In the genomic region with DNA sequence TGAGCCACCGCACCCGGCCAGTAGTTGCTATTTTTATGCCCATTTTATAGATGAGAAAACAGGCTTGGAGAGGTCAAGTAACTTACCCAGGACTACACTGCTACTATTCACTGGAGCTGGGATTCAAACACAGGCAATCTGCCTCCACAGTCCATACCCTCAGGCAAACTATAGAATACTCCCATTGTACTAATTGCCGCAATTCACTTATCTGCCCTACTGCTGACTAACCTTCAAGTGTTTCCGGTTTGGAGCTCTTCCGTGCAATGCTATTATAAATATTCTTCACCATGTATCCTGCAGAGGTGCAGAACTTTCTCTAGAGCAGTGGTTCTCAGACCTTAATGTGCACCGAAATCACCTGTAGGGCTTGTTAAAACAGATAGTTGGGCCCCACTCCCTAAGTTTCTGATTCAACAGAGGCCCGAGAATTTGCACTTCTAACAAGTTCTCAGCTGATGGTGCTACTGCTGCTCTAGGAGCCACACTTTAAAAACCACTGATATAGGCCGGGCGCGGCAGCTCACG, we compare ENCODE assay signal across 18 cellular contexts. TPM values are rescaled to one million over a fixed set of nuclear protein-coding genes. Genes with fewer than 3 reads are reported as not detected.
DNase-seq lines count a peak whose midpoint lies in the region; ATAC-seq and TF ChIP-seq lines count a peak whose summit lies in the region.
"Had no signal": no experiment of that assay in that cellular context is flagged by ENCODE, and none has a peak within 500 bp of the region (broad histone marks: within the 10 kb centered on the region; RNA-seq: fewer than 3 reads in every experiment).

No MANE protein-coding gene starts in this region.

- no peak overlapping the region for H3K23ac ChIP-seq in H9 (ENCODE audit: insufficient read length, low read depth, low read length)

- no peak overlapping the region for H4K5ac ChIP-seq in H9 (ENCODE audit: insufficient read length, low read depth, low read length)

- no peak overlapping the region for H3T11ph ChIP-seq in H9 (ENCODE audit: low read length)

- H3K14ac ChIP-seq in H9 (ENCODE audit: insufficient read depth, low read length): no peak overlapping the region

- peaks cover 4% of the 10 kb centered on the region for H3K23me2 ChIP-seq in H9 (ENCODE audit: insufficient read length, low read depth, low read length, poor library complexity, severe bottlenecking)

- peaks cover 28% of the 10 kb centered on the region for H3K4me1 Mint-ChIP-seq in CD8-positive, alpha-beta T cell (ENCODE audit: low read depth)
- H3K4me1 Mint-ChIP-seq in H9: peaks cover 31 to 40% of the 10 kb centered on the region in 2 experiments
- peaks cover 25% of the 10 kb centered on the region for H3K4me1 Mint-ChIP-seq in nephron

- intact Hi-C loops in CD8-positive, alpha-beta T cell (cut with DNase I, micrococcal nuclease): no loop called here
- intact Hi-C loops in colonic mucosa (cut with DNase I): no loop called here

- peaks cover 27% of the 10 kb centered on the region for H3K4me1 ChIP-seq in CD8-positive, alpha-beta T cell (ENCODE audit: insufficient read depth, low read length)
- H3K4me1 ChIP-seq in H9 (ENCODE audit: insufficient read depth, low read length): no peaks in the 10 kb centered on the region
- H3K4me1 ChIP-seq in colonic mucosa: peaks cover 6% of the 10 kb centered on the region
- peaks cover 27% of the 10 kb centered on the region for H3K4me1 ChIP-seq in GM23248 (ENCODE audit: insufficient read depth)

- H3K79me2 ChIP-seq in H9 (ENCODE audit: insufficient read depth, low read length) (peaks cover 34% of the 10 kb centered on the region), GM23248 (ENCODE audit: insufficient read depth) (peaks cover 38% of the 10 kb centered on the region)

- H2AFZ ChIP-seq in H9 (ENCODE audit: low read length): no peak overlapping the region
- H2AFZ ChIP-seq in GM23248: no peak overlapping the region

- H3K4me3 Mint-ChIP-seq in CD8-positive, alpha-beta T cell: no peak overlapping the region
- no peak overlapping the region; a peak in 2 of 5 replicates for H3K4me3 Mint-ChIP-seq in H9
- H3K4me3 Mint-ChIP-seq in nephron: peak overlapping the region; percentile 17 to 50 (median 48)

- no CpG with 5 or more reads among the region's 11 CpGs for WGBS in H9 (ENCODE audit: extremely low coverage, insufficient read length, low lambda C conversion rate)
- 93 to 94% methylated on average over 11 of the region's 11 CpGs for WGBS in GM23248 (ENCODE audit: low coverage in 1 of 2, low lambda C conversion rate in 2 of 2, missing lambda C conversion rate in 2 of 2), 2 experiments

- no peaks in the 10 kb centered on the region for H3K27me3 Mint-ChIP-seq in CD8-positive, alpha-beta T cell (ENCODE audit: low read depth)
- H3K27me3 Mint-ChIP-seq in H9 (ENCODE audit: low read depth) (peaks cover 3% of the 10 kb centered on the region; the same call in 1 of the 2 replicates), nephron (ENCODE audit: low read depth) (no peaks in the 10 kb centered on the region)

- no peak overlapping the region for H2BK120ac ChIP-seq in H9 (ENCODE audit: low read depth, low read length, poor library complexity, severe bottlenecking)

- in situ Hi-C loops in GM23248 (cut with MboI): no loop called here

- no peak overlapping the region for H4K8ac ChIP-seq in H9 (replicated peaks; ENCODE audit: insufficient read length, low read depth, low read length)

- H3K36me3 Mint-ChIP-seq in CD8-positive, alpha-beta T cell: peaks cover 26% of the 10 kb centered on the region
- H3K36me3 Mint-ChIP-seq in H9 (ENCODE audit: insufficient read depth in 1 of 3, low read depth in 3 of 3) (peaks cover 3 to 19% (median 12%) of the 10 kb centered on the region in 3 experiments; a peak in 6 of 7 replicates), nephron (ENCODE audit: low read depth) (no peaks in the 10 kb centered on the region)

- H2BK5ac ChIP-seq in H9 (ENCODE audit: insufficient read length, low read length): no peak overlapping the region

- H3K27ac Mint-ChIP-seq in CD8-positive, alpha-beta T cell: peak overlapping the region; percentile 32
- H3K27ac Mint-ChIP-seq in H9 (peak overlapping the region; percentile 67 to 70 (median 69); a peak in 5 of 7 replicates), nephron (peak overlapping the region; percentile 37 to 80 (median 49))

- ATAC-seq in CD8-positive, alpha-beta T cell: no peak
- ATAC-seq: upper lobe of right lung had no signal

- H3K27me3 ChIP-seq in CD8-positive, alpha-beta T cell (ENCODE audit: insufficient read depth, low read length): no peaks in the 10 kb centered on the region
- H3K27me3 ChIP-seq in H9 (ENCODE audit: insufficient read depth, low read length): no peaks in the 10 kb centered on the region
- H3K27me3 ChIP-seq in colonic mucosa: no peaks in the 10 kb centered on the region
- H3K27me3 ChIP-seq in GM23248 (replicated peaks; ENCODE audit: insufficient read depth): no peaks in the 10 kb centered on the region
- H3K27me3 ChIP-seq: stomach, upper lobe of right lung had no signal

- TF ChIP-seq CTCF in CD8-positive, alpha-beta T cell (IDR thresholded peaks at IDR 0.05): no peak
- no peak for TF ChIP-seq CTCF in H9 (conservative IDR thresholded peaks at IDR 0.05)
- TF ChIP-seq CTCF in colonic mucosa (IDR thresholded peaks at IDR 0.05): no peak
- no peak for TF ChIP-seq CTCF in nephron (IDR thresholded peaks at IDR 0.05; ENCODE audit: unreplicated experiment in 3 of 3)

- no peak overlapping the region for H3K4me3 ChIP-seq in CD8-positive, alpha-beta T cell (ENCODE audit: low read depth, low read length)
- no peak overlapping the region for H3K4me3 ChIP-seq in colonic mucosa
- H3K4me3 ChIP-seq in GM23248: no peak overlapping the region
- H3K4me3 ChIP-seq: stomach, upper lobe of right lung had no signal

- H3K9me3 ChIP-seq in CD8-positive, alpha-beta T cell (ENCODE audit: low read length): no peaks in the 10 kb centered on the region
- H3K9me3 ChIP-seq in H9 (ENCODE audit: control insufficient read depth, low read depth, low read length) (no peaks in the 10 kb centered on the region), colonic mucosa (no peaks in the 10 kb centered on the region), GM23248 (ENCODE audit: low read depth) (no peaks in the 10 kb centered on the region)
- H3K9me3 ChIP-seq: stomach, upper lobe of right lung had no signal

- H3K4me2 ChIP-seq in H9 (ENCODE audit: insufficient read depth, insufficient read length, low read length) (no peak overlapping the region), GM23248 (ENCODE audit: unreplicated experiment) (no peak overlapping the region)

- CTCF ChIA-PET in CD8-positive, alpha-beta T cell (lab: Charles Lee): interaction anchor here (4.6 kb wide), 1 partner anchor 49 kb away, joined by 24 read pairs; the partner anchor contains the start of gene USO1

- peaks cover 9% of the 10 kb centered on the region for H3F3A ChIP-seq in GM23248 (ENCODE audit: insufficient read depth)

- H3K36me3 ChIP-seq in CD8-positive, alpha-beta T cell (ENCODE audit: insufficient read depth, low read length): no peaks in the 10 kb centered on the region
- H3K36me3 ChIP-seq in colonic mucosa: no peaks in the 10 kb centered on the region
- H3K36me3 ChIP-seq in GM23248 (ENCODE audit: low read depth): no peaks in the 10 kb centered on the region
- H3K36me3 ChIP-seq: stomach, upper lobe of right lung had no signal

- no peak overlapping the region for H3K27ac ChIP-seq in CD8-positive, alpha-beta T cell (ENCODE audit: low read depth, low read length)
- H3K27ac ChIP-seq in H9 (ENCODE audit: insufficient read length, low read depth, low read length) (no peak overlapping the region), colonic mucosa (peak overlapping the region; percentile 99), GM23248 (no peak overlapping the region)

- H4K91ac ChIP-seq in H9 (ENCODE audit: insufficient read length, low read depth, low read length): no peak overlapping the region

- H3K4ac ChIP-seq in H9 (ENCODE audit: low read depth, low read length): no peak overlapping the region

- no peak overlapping the region for H3K9ac ChIP-seq in H9 (ENCODE audit: extremely low read depth, insufficient read length, low read length)
- H3K9ac ChIP-seq in colonic mucosa (ENCODE audit: low read depth in 2 of 2, low read length in 2 of 2): peak overlapping the region in 1 of 2 donors; percentile 28
- H3K9ac ChIP-seq in GM23248: no peak overlapping the region

- H3K79me1 ChIP-seq in H9 (ENCODE audit: insufficient read depth, low read depth, low read length, poor library complexity, severe bottlenecking): no peaks in the 10 kb centered on the region

- H2BK15ac ChIP-seq in H9 (ENCODE audit: low read depth, low read length): no peak overlapping the region

- POLR2A ChIA-PET in CD8-positive, alpha-beta T cell (lab: Charles Lee): interaction anchor here (3.4 to 7.9 kb wide), 2 partner anchors 11 to 50 kb away, joined by 10 to 95 read pairs; partner anchors contain the start of gene USO1

- H4K20me1 ChIP-seq in H9 (ENCODE audit: control insufficient read depth, insufficient read depth, insufficient read length) (no peaks in the 10 kb centered on the region), GM23248 (ENCODE audit: insufficient read depth) (peaks cover 6% of the 10 kb centered on the region; the same call in 1 of the 2 replicates)

- H3K9me3 Mint-ChIP-seq in CD8-positive, alpha-beta T cell: no peaks in the 10 kb centered on the region
- H3K9me3 Mint-ChIP-seq in H9: no peaks in the 10 kb centered on the region
- H3K9me3 Mint-ChIP-seq in nephron: no peaks in the 10 kb centered on the region

- H3K9me2 ChIP-seq in GM23248 (ENCODE audit: insufficient read depth): no peaks in the 10 kb centered on the region

- DNase-seq in CD8-positive, alpha-beta T cell: no peak
- DNase-seq in H9 (no peak), colonic mucosa (peak; percentile 36), GM23248 (no peak), A172 (ENCODE audit: low spot score) (no peak), NCI-H1105 (lab: John Stamatoyannopoulos, UW) (no peak)
- DNase-seq: activated CD4-positive, alpha-beta T cell treated with anti-CD3 and anti-CD28 coated beads, Interleukin-2, amount 50 U/mL, for 1 hour; activated naive CD4-positive, alpha-beta T cell; aorta; GOT3; IMR-90; NCI-H1694 treated with DMSO at 0.1 percent for 48 hours; NCI-H345; stomach; upper lobe of right lung had no signal

- H2BK20ac ChIP-seq in H9 (ENCODE audit: low read depth, low read length, poor library complexity, severe bottlenecking): no peak overlapping the region

- H2AK5ac ChIP-seq in H9 (ENCODE audit: insufficient read length, low read length): no peak overlapping the region

- no peak overlapping the region for H2BK12ac ChIP-seq in H9 (ENCODE audit: insufficient read length, low read depth, low read length)

- no peak overlapping the region for H3K56ac ChIP-seq in H9 (ENCODE audit: insufficient read length, low read depth, low read length)

- no peak overlapping the region for H3K18ac ChIP-seq in H9 (ENCODE audit: insufficient read length, low read depth, low read length)

RNA-seq across cellular contexts. Expression of gene G3BP2, which starts 1.9 kb away (rescaled TPM):
- total RNA-seq in CD8-positive, alpha-beta T cell: 100 to 1,000 TPM; 410 TPM
- total RNA-seq in H9 (2021) (405 and 412 TPM in 2 replicates), colonic mucosa (100 to 1,000 TPM; 165 to 183 TPM)
- total RNA-seq in GM23248 (2014; rRNA removed; shearing (Covaris generic)): 129 and 133 TPM in 2 replicates
- 33.1 and 36.0 TPM in 2 replicates for polyA plus RNA-seq in GM23248 (2016; fragmentation: Nextera tagmentation; extraction: Ambion mirVana)
- 97.5 and 102 TPM in 2 replicates for total RNA-seq in A172 (2014; rRNA removed; shearing (Covaris generic))

RNA-seq across cellular contexts. Expression of gene CDKL2, which starts 44.7 kb away (rescaled TPM):
- total RNA-seq in CD8-positive, alpha-beta T cell: 1 to 10 TPM in 1 of 2 experiments, under 1 TPM in 1; 0.89 to 1.4 TPM
- 1.5 and 1.8 TPM in 2 replicates for total RNA-seq in H9 (2021)
- total RNA-seq in colonic mucosa: 1 to 10 TPM; 1.1 to 2.0 TPM
- total RNA-seq in GM23248 (2014; rRNA removed; shearing (Covaris generic)): not detected in 2 replicates
- not detected in 2 replicates for polyA plus RNA-seq in GM23248 (2016; fragmentation: Nextera tagmentation; extraction: Ambion mirVana)
- total RNA-seq in A172 (2014; rRNA removed; shearing (Covaris generic)): not detected in 2 replicates
- total RNA-seq: G401, skeletal muscle tissue had no signal

RNA-seq across cellular contexts. Expression of gene USO1, which starts 49.3 kb away (rescaled TPM):
- 10 to 100 TPM in 1 of 2 experiments, 1 to 10 TPM in 1; 9.8 to 10.2 TPM for total RNA-seq in CD8-positive, alpha-beta T cell
- 109 and 110 TPM in 2 replicates for total RNA-seq in H9 (2021)
- 10 to 100 TPM; 54.7 to 63.0 TPM for total RNA-seq in colonic mucosa
- 117 and 208 TPM in 2 replicates for total RNA-seq in GM23248 (2014; rRNA removed; shearing (Covaris generic))
- 72.0 and 74.2 TPM in 2 replicates for polyA plus RNA-seq in GM23248 (2016; fragmentation: Nextera tagmentation; extraction: Ambion mirVana)
- total RNA-seq in A172 (2014; rRNA removed; shearing (Covaris generic)): 39.9 and 49.9 TPM in 2 replicates

Comparison
In these comparisons a context has a peak if more than half of its experiments do, and no peak if none do; other contexts are left out.
1. H3K4me3 Mint-ChIP-seq: peak in nephron (3 of 3); none in CD8-positive, alpha-beta T cell (single experiment) and H9 (0 of 2).
2. Peak in every context shown above with its lines, with median percentiles within 50 percentile points of each other: H3K27ac Mint-ChIP-seq.